Comparison of ENCODE assay signal across 8 cellular contexts in the genomic region with DNA sequence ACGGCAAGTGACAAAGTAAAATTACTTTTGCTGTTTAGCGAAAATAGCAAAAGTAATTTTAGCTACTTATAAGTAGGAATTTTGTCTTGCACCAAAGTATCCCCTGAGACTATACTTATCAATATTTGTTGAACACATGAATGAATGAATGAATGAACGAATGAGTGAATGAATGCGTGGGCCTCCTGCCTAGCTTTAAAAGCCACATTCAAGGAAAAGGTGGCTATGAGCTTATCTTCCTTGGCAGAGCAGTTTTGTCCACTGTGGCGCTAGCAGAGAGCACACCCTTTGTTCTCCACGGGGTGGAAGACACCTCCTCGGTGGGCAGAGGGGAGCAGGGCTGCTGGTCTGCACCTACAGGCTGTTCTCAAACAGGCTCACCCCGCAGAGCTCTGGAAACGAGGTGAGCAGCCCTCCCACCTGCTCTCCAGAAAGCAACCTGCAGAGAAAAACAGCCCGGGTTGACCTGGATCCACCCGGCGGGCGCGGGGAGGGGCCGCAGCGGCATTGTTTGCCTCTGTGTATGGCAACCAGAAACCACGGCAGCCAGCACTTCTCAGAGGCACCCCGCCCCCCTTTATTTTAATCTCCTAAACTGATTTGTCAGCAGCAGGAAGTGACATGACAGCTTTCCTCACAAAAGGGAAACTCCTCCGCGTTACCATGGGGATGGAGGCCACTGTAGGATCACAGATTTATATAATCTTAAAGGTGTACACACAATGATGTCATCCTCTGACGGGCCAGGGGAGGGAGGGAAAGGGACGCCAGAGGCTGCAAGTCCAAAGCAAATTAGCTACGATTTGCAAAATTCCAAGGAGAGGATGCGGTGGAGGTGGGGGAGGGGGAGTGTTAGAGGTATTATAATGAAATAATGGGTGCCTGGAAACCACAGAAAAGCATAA. TPM values are rescaled to one million over a fixed set of nuclear protein-coding genes. Genes with fewer than 3 reads are reported as not detected.
DNase-seq lines count a peak whose midpoint lies in the region; ATAC-seq, FAIRE-seq and TF ChIP-seq lines count a peak whose summit lies in the region.

No MANE protein-coding gene starts in this region.

- peak overlapping the region; percentile 24 to 63 (median 31) for H3K4me3 ChIP-seq in keratinocyte (ENCODE audit: control insufficient read depth in 2 of 3, extremely low read depth in 1 of 3, insufficient read depth in 2 of 3, low read depth in 1 of 3, low read length in 3 of 3)

- no peaks in the 10 kb centered on the region for H3K9me1 ChIP-seq in keratinocyte (ENCODE audit: control insufficient read depth, extremely low read depth, insufficient read depth, low read length)

- dilution Hi-C loops in keratinocyte (cut with MboI; ENCODE audit: extremely low pct_ligation_motif_present, low sequenced_read_pairs) = no loop called here

- FAIRE-seq in keratinocyte (lab: Jason Lieb, UNC) = peak; percentile 55

- H3K4me1 ChIP-seq in keratinocyte (ENCODE audit: control insufficient read depth, extremely low read depth, insufficient read depth, low read length) = peaks cover 48% of the 10 kb centered on the region

- H2AFZ ChIP-seq in keratinocyte (ENCODE audit: control insufficient read depth, low read length) = peak overlapping the region; percentile 58

- peak overlapping the region; percentile 92 for H3K27ac ChIP-seq in keratinocyte (ENCODE audit: control insufficient read depth, insufficient read depth, low read length)

- DNase-seq in AG20443 (ENCODE audit: low spot score) (peak; percentile 91), NCI-H446 (lab: John Stamatoyannopoulos, UW) (peak; percentile 90 to 92), cerebellar cortex (ENCODE audit: low spot score) (peak; percentile 100), keratinocyte (ENCODE audit: low read depth, low spot score) (peak; percentile 95)
- peak; percentile 85 to 93 (median 87) for DNase-seq in stimulated activated CD4-positive, alpha-beta T cell treated with anti-CD3 and anti-CD28 coated beads, Interleukin-12 subunit alpha, Interleukin-12 subunit beta, amount 100 ng/mL, for 48 hours (ENCODE audit: low read depth in 2 of 3, low spot score in 1 of 3)

- H3K79me2 ChIP-seq in keratinocyte (ENCODE audit: control insufficient read depth, insufficient read depth, low read length) = peaks cover 15% of the 10 kb centered on the region

- H3K4me2 ChIP-seq in keratinocyte (ENCODE audit: control insufficient read depth, extremely low read depth, insufficient read depth, low read depth, low read length) = peak overlapping the region; percentile 91

- H4K20me1 ChIP-seq in keratinocyte (ENCODE audit: control insufficient read depth, extremely low read depth, insufficient read depth, low read length) = peaks cover 6% of the 10 kb centered on the region

- peaks cover 7 to 19% of the 10 kb centered on the region in 2 experiments for H3K36me3 ChIP-seq in keratinocyte (ENCODE audit: control insufficient read depth in 2 of 2, extremely low read depth in 1 of 2, insufficient read depth in 2 of 2, low read length in 2 of 2)

- H3K9me3 ChIP-seq in keratinocyte (ENCODE audit: control insufficient read depth, low read depth, low read length) = no peaks in the 10 kb centered on the region

- H3K9ac ChIP-seq in keratinocyte (ENCODE audit: control insufficient read depth, extremely low read depth, insufficient read depth, low read length) = peak overlapping the region; percentile 86

- H3K27me3 ChIP-seq in keratinocyte (ENCODE audit: control insufficient read depth, extremely low read depth, insufficient read depth, low read length) = no peaks in the 10 kb centered on the region

- TF ChIP-seq CTCF in keratinocyte (optimal IDR thresholded peaks at IDR 0.05 in 1 of 3, IDR thresholded peaks at IDR 0.05 in 1 of 3, conservative IDR thresholded peaks at IDR 0.05 in 1 of 3; ENCODE audit: extremely low read depth in 1 of 3, insufficient read depth in 2 of 3, low read length in 3 of 3) = no peak

- ATAC-seq in GM19035 (IDR thresholded peaks at IDR 0.05; ENCODE audit: unreplicated experiment) (peak; percentile 75), HG03354 (IDR thresholded peaks at IDR 0.05; ENCODE audit: poor library complexity, severe bottlenecking, unreplicated experiment) (peak; percentile 90)
- ATAC-seq in activated CD4-positive, CD25-positive, alpha-beta regulatory T cell treated with anti-CD3 and anti-CD28 coated beads, Interleukin-2, amount 50 U/mL, for 24 hours = peak; percentile 93 to 94

RNA-seq across cellular contexts. Expression of a gene that starts 5.9 kb away (rescaled TPM):
- 10.4 to 303 TPM (median 174 TPM) in 3 replicates for polyA plus RNA-seq in keratinocyte
- 68.7 TPM for polyA plus RNA-seq in keratinocyte (2011; ENCODE audit: low read depth)
- polyA plus RNA-seq in keratinocyte (2011; cell fraction: cytosol; rRNA removed) = 98.5 and 108 TPM in 2 replicates
- polyA plus RNA-seq in keratinocyte (2011; cell fraction: nucleus; rRNA removed) = 553 and 700 TPM in 2 replicates
- polyA plus RNA-seq in keratinocyte (2012; ENCODE audit: low replicate concordance) = 7.0 and 200 TPM in 2 replicates
- polyA minus RNA-seq in keratinocyte = 17.6 to 194 TPM (median 125 TPM) in 3 replicates
- polyA minus RNA-seq in keratinocyte (2011; cell fraction: cytosol; rRNA and poly(A)+ RNA removed) = 131 TPM
- 374 and 410 TPM in 2 replicates for polyA minus RNA-seq in keratinocyte (2011; cell fraction: nucleus; rRNA and poly(A)+ RNA removed)

Comparison
In these comparisons a context has a peak if more than half of its experiments do, and no peak if none do; other contexts are left out.
1. Peak in every context shown above with its lines: DNase-seq, ATAC-seq, H3K4me3 ChIP-seq and H3K27ac ChIP-seq.